In genomic region chr9:84804948-84805694, GRCh38 we compare ENCODE assay signal across 16 cellular contexts.
DNase-seq lines count a peak whose midpoint lies in the region; ATAC-seq lines count a peak whose summit lies in the region.
"Had no signal": no experiment of that assay in that cellular context is flagged by ENCODE, and none has a peak within 500 bp of the region (broad histone marks: within the 10 kb centered on the region; RNA-seq: fewer than 3 reads in every experiment).

No MANE protein-coding gene starts in this region.

- H3K9ac ChIP-seq in adipocyte (ENCODE audit: low read length), result peak overlapping the region; percentile 50

- H3K27me3 ChIP-seq in adipocyte (replicated peaks; ENCODE audit: control insufficient read depth, insufficient read depth, low read length), result no peaks in the 10 kb centered on the region

- DNase-seq in EH (ENCODE audit: low read depth), result peak; percentile 30
- DNase-seq in adipocyte (ENCODE audit: low read depth), result no peak
- no peak for DNase-seq in left lobe of liver (ENCODE audit: low spot score)
- DNase-seq in sciatic nerve (ENCODE audit: low spot score), result no peak
- DNase-seq in Kasumi-1 (lab: John Stamatoyannopoulos, UW), result no peak
- DNase-seq in posterior cingulate gyrus, result no peak
- DNase-seq: CD4-positive, alpha-beta memory T cell; DMS79; GDM1; GOT3; NCI-H1092; NCI-H2107; NCI-H226; NCI-H526 had no signal

- peak; percentile 63 for ATAC-seq in left lobe of liver
- peak; percentile 65 for ATAC-seq in sciatic nerve
- ATAC-seq in GM21619 (IDR thresholded peaks at IDR 0.05; ENCODE audit: unreplicated experiment), result no peak
- ATAC-seq: K562 had no signal

- peak overlapping the region; percentile 63 for H3K4me3 ChIP-seq in adipocyte (ENCODE audit: low read length)
- H3K4me3 ChIP-seq: K562 had no signal

- intact Hi-C loops in sciatic nerve (cut with DNase I), result no loop called here
- intact Hi-C loops in posterior cingulate gyrus (cut with DNase I), result no loop called here

- peaks cover 14% of the 10 kb centered on the region for H3K4me1 ChIP-seq in adipocyte (ENCODE audit: control insufficient read depth, insufficient read depth, low read length)

- H3K36me3 ChIP-seq in adipocyte (ENCODE audit: control insufficient read depth, insufficient read depth, low read length, severe bottlenecking), result no peaks in the 10 kb centered on the region

- H3K9me3 ChIP-seq in adipocyte (ENCODE audit: control insufficient read depth, low read length), result no peaks in the 10 kb centered on the region
